In the genomic region with DNA sequence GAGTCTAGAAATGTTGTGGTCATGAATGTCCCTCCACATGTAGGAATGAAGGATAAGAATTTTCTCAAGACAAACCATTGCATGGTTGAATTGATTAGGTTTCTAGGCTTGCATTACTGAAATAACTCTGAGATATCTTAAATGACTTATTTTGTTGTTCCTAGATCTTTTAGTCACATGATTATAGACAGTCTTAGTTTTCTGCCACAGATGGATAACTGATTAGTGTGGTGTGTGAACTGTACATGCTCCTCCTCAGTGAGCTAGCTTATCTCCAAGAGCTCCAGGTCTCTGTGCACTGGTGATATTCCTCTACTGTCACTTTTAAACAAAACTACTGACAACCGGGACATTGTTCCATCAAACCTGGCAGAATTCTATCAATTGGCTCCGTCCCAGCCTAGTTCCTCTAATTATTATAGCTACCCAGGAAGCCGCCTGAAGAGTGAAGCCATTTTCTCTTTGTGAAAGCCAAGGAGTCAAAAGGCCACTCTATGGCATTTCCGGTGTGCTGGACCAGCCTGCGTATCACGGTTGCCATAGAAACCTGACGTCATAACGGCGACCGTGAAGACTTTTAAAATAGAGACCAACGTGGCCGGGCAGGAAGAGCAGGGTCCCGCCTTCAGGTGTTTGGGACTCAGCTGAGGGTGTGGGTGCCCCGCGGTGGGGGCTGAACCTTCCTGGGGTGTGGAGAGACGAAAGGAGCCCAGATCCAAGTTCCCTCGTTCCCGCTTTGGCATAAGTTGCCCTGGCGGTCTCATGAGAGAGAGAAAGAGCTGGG, we compare ENCODE assay signal across 8 cellular contexts. TPM values are rescaled to one million over a fixed set of nuclear protein-coding genes. Genes with fewer than 3 reads are reported as not detected.
DNase-seq lines count a peak whose midpoint lies in the region; ATAC-seq, FAIRE-seq and TF ChIP-seq lines count a peak whose summit lies in the region.

No MANE protein-coding gene starts in this region.

- no peak for TF ChIP-seq CTCF in choroid plexus epithelial cell (conservative IDR thresholded peaks at IDR 0.05; ENCODE audit: low read depth, low read length)

- H3K27me3 ChIP-seq in HAP-1 (ENCODE audit: low read depth): no peaks in the 10 kb centered on the region

- H3K4me1 Mint-ChIP-seq in T-helper 2 cell treated with Interferon-gamma antibody and Interleukin-4, amounts not matched to agents 5 μg/mL and 100 μg/mL, for 36 hours (ENCODE audit: low read depth): peaks cover 7% of the 10 kb centered on the region

- no peaks in the 10 kb centered on the region for H3K27me3 Mint-ChIP-seq in T-helper 2 cell treated with Interferon-gamma antibody and Interleukin-4, amounts not matched to agents 5 μg/mL and 100 μg/mL, for 36 hours (ENCODE audit: low read depth)

- H3K4me3 ChIP-seq in HAP-1: peak overlapping the region; percentile 65
- H3K4me3 ChIP-seq in choroid plexus epithelial cell (ENCODE audit: low read depth, low read length): peak overlapping the region; percentile 70

- H3K9me3 Mint-ChIP-seq in T-helper 2 cell treated with Interferon-gamma antibody and Interleukin-4, amounts not matched to agents 5 μg/mL and 100 μg/mL, for 36 hours: no peaks in the 10 kb centered on the region

- ATAC-seq in left colon: peak; percentile 81

- H3K27ac Mint-ChIP-seq in T-helper 2 cell treated with Interferon-gamma antibody and Interleukin-4, amounts not matched to agents 5 μg/mL and 100 μg/mL, for 36 hours: peak overlapping the region; percentile 80

- DNase-seq in GM12892 (ENCODE audit: insufficient read length): no peak
- DNase-seq in HAP-1 (ENCODE audit: low spot score in 2 of 2): peak; percentile 81 to 86
- peak; percentile 65 for DNase-seq in LoVo (ENCODE audit: low spot score)
- peak; percentile 48 for DNase-seq in T-helper 2 cell treated with Interferon-gamma antibody and Interleukin-4, amounts not matched to agents 5 μg/mL and 100 μg/mL, for 36 hours (ENCODE audit: low spot score)
- DNase-seq in choroid plexus epithelial cell (ENCODE audit: low read depth): peak; percentile 94
- peak; percentile 49 to 55 for DNase-seq in left colon
- DNase-seq in stimulated activated CD4-positive, alpha-beta T cell treated with anti-CD3 and anti-CD28 coated beads, Interleukin-1b, Interleukin-23, amount 100 ng/mL, for 48 hours: peak; percentile 70
- no peak for DNase-seq in effector CD4-positive, alpha-beta T cell

- H3K36me3 Mint-ChIP-seq in T-helper 2 cell treated with Interferon-gamma antibody and Interleukin-4, amounts not matched to agents 5 μg/mL and 100 μg/mL, for 36 hours (ENCODE audit: low read depth): no peaks in the 10 kb centered on the region

- no peaks in the 10 kb centered on the region; the same call in 1 of the 2 replicates for H3K36me3 ChIP-seq in HAP-1 (replicated peaks)

- peak; percentile 68 for FAIRE-seq in GM12892 (lab: Jason Lieb, UNC)

- in situ Hi-C loops in HAP-1 (cut with MboI; ENCODE audit: low sequenced_read_pairs): no loop called here

- peak overlapping the region; percentile 86 for H3K4me3 Mint-ChIP-seq in T-helper 2 cell treated with Interferon-gamma antibody and Interleukin-4, amounts not matched to agents 5 μg/mL and 100 μg/mL, for 36 hours

- intact Hi-C loops in left colon (cut with DNase I, micrococcal nuclease): no loop called here

- H3K4me1 ChIP-seq in HAP-1: peaks cover 9% of the 10 kb centered on the region

- no peak for TF ChIP-seq POLR2A in GM12892 (IDR thresholded peaks at IDR 0.05; ENCODE audit: low read depth, low read length)

- no peaks in the 10 kb centered on the region; the same call in 1 of the 2 replicates for H3K9me3 ChIP-seq in HAP-1

RNA-seq across cellular contexts. Expression of gene BEX3, which starts 28.1 kb away (rescaled TPM):
- polyA plus RNA-seq in GM12892 (2012; ENCODE audit: missing spikeins): 1.5 TPM
- total RNA-seq in left colon: 10 to 100 TPM; 29.5 to 33.4 TPM

RNA-seq across cellular contexts. Expression of gene TCEAL9, which starts 48.1 kb away (rescaled TPM):
- polyA plus RNA-seq in GM12892 (2012; ENCODE audit: missing spikeins): 21.2 TPM
- total RNA-seq in left colon: 10 to 100 TPM; 25.6 to 28.4 TPM

Comparison
In these comparisons a context has a peak if more than half of its experiments do, and no peak if none do; other contexts are left out.
1. DNase-seq: peak in HAP-1 (2 of 2), LoVo (single experiment), T-helper 2 cell treated with Interferon-gamma antibody and Interleukin-4, amounts not matched to agents 5 μg/mL and 100 μg/mL, for 36 hours (single experiment), choroid plexus epithelial cell (single experiment), left colon (2 of 2) and stimulated activated CD4-positive, alpha-beta T cell treated with anti-CD3 and anti-CD28 coated beads, Interleukin-1b, Interleukin-23, amount 100 ng/mL, for 48 hours (single experiment); none in GM12892 (single experiment) and effector CD4-positive, alpha-beta T cell (single experiment).